In the genomic region with DNA sequence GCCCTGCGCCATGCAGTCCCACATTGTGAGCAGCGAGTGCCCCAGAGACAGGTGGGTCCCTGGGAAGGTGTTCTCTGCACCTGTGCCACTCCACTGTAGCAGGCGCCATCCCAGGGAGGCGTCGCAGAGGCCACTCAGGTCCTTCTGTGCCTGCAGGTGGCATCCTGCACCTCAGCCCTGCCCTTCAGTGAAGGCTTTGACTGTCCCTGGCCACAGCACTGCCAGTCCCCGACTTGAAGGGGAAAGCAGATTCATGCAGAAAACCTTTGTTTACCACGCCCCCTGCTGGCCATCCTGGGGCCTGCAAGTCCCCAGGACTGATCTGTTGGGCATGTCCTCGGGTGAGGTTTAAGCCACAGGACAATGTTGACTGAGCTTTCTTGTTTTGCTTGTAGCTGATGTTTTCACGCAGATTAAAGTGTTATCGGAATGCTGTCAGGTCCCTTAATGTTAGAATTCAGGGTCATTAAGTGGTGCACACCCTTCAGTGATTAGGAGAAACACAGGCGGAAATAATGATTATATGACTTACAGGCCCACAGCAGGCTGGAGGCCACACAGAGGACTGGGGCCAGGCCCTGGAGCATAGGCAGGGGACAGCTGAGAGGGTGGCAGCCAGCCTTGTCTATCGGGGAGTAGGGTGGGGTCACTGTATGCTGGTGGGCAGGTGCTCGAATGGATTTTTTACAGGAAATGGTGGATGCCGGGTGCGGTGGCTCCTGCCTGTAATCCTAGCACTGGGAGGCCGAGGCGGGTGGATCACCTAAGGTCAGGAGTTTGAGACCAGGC, we compare ENCODE assay signal across 8 cellular contexts. TPM values are rescaled to one million over a fixed set of nuclear protein-coding genes. Genes with fewer than 3 reads are reported as not detected.
DNase-seq lines count a peak whose midpoint lies in the region; ATAC-seq and TF ChIP-seq lines count a peak whose summit lies in the region.

No MANE protein-coding gene starts in this region.

- H3K27ac ChIP-seq in PC-9 = peak overlapping the region; percentile 94

- H3K9me3 ChIP-seq in PC-9 (ENCODE audit: insufficient read depth, low read depth) = no peaks in the 10 kb centered on the region

- BruUV-seq in PC-9 (replicated peaks; lab: Mats Ljungman, UMichigan) = no TSS peak

- peak; percentile 14 to 20 for ATAC-seq in activated T-cell treated with anti-CD3 and anti-CD28 coated beads, Interleukin-2, amount 50 U/mL, for 4 hours
- ATAC-seq in esophagus mucosa (peak; percentile 45), natural killer cell (peak; percentile 60 to 77 (median 63)), HG02870 (IDR thresholded peaks at IDR 0.05; ENCODE audit: unreplicated experiment) (no peak)
- peak; percentile 38 to 40 for ATAC-seq in stimulated activated naive B cell treated with anti-CD40 and anti-IgM and Interleukin-4, amounts not matched to agents 10 μg/mL and 1 μg/mL and 100 μg/mL, for 72 hours (replicated peaks)

- H3K4me1 Mint-ChIP-seq in activated T-cell treated with anti-CD3 and anti-CD28 coated beads, Interleukin-2, amount 50 U/mL, for 4 hours (ENCODE audit: low read depth) = peaks cover 60% of the 10 kb centered on the region
- H3K4me1 Mint-ChIP-seq in natural killer cell = peaks cover 30 to 37% of the 10 kb centered on the region in 2 donors
- peaks cover 46 to 61% of the 10 kb centered on the region in 2 donors for H3K4me1 Mint-ChIP-seq in stimulated activated naive B cell treated with anti-CD40 and anti-IgM and Interleukin-4, amounts not matched to agents 10 μg/mL and 1 μg/mL and 100 μg/mL, for 72 hours

- H3K4me2 ChIP-seq in PC-9 = peak overlapping the region; percentile 70

- intact Hi-C loops in PC-9 (cut with micrococcal nuclease; ENCODE audit: unreplicated experiment) = loop anchor here (1.0 to 10.0 kb wide), 6 partner anchors 14 to 382 kb away; partner anchors contain the start of genes FAM53A, SLBP and UVSSA
- intact Hi-C loops in natural killer cell (cut with micrococcal nuclease) = loop anchor here (1.0 kb wide), 1 partner anchor 33 kb away; no protein-coding TSS in a partner anchor

- H3F3A ChIP-seq in PC-9 (ENCODE audit: insufficient read depth, low read depth) = peaks cover 68% of the 10 kb centered on the region

- H3K9me3 Mint-ChIP-seq in activated T-cell treated with anti-CD3 and anti-CD28 coated beads, Interleukin-2, amount 50 U/mL, for 4 hours = no peaks in the 10 kb centered on the region
- no peaks in the 10 kb centered on the region for H3K9me3 Mint-ChIP-seq in natural killer cell
- H3K9me3 Mint-ChIP-seq in stimulated activated naive B cell treated with anti-CD40 and anti-IgM and Interleukin-4, amounts not matched to agents 10 μg/mL and 1 μg/mL and 100 μg/mL, for 72 hours = no peaks in the 10 kb centered on the region

- H3K36me3 Mint-ChIP-seq in activated T-cell treated with anti-CD3 and anti-CD28 coated beads, Interleukin-2, amount 50 U/mL, for 4 hours (ENCODE audit: insufficient read depth) = peaks cover 21% of the 10 kb centered on the region
- H3K36me3 Mint-ChIP-seq in natural killer cell = no peaks in the 10 kb centered on the region
- peaks cover 54 to 69% of the 10 kb centered on the region in 2 donors for H3K36me3 Mint-ChIP-seq in stimulated activated naive B cell treated with anti-CD40 and anti-IgM and Interleukin-4, amounts not matched to agents 10 μg/mL and 1 μg/mL and 100 μg/mL, for 72 hours

- CTCF ChIA-PET in PC-9 (lab: Charles Lee) = interaction anchor here (0.6 to 1.0 kb wide), 2 partner anchors 33 to 107 kb away, joined by 3 to 7 read pairs; no protein-coding TSS in a partner anchor

- POLR2A ChIA-PET in PC-9 (lab: Charles Lee; ENCODE audit: unreplicated experiment) = interaction anchor here (1.4 kb wide), 1 partner anchor 14 kb away, joined by 6 read pairs; the partner anchor contains the start of gene SLBP

- DNase-seq in DMS79 treated with DMSO at 0.1 percent for 48 hours (lab: John Stamatoyannopoulos, UW) = peak; percentile 17
- DNase-seq in Jurkat, Clone E6-1 (ENCODE audit: low read depth, low spot score) = peak; percentile 79
- DNase-seq in PC-9 = peak; percentile 88 to 90
- DNase-seq in activated T-cell treated with anti-CD3 and anti-CD28 coated beads, Interleukin-2, amount 50 U/mL, for 4 hours = peak; percentile 92
- DNase-seq in natural killer cell = peak; percentile 91
- DNase-seq in stimulated activated naive B cell treated with anti-CD40 and anti-IgM and Interleukin-4, amounts not matched to agents 10 μg/mL and 1 μg/mL and 100 μg/mL, for 72 hours = peak; percentile 73

- H3K9me2 ChIP-seq in PC-9 (ENCODE audit: insufficient read depth) = no peaks in the 10 kb centered on the region

- H3K27me3 ChIP-seq in PC-9 (ENCODE audit: insufficient read depth, low read depth) = no peaks in the 10 kb centered on the region

- peak overlapping the region; percentile 58 to 61 for H3K27ac Mint-ChIP-seq in natural killer cell
- H3K27ac Mint-ChIP-seq in stimulated activated naive B cell treated with anti-CD40 and anti-IgM and Interleukin-4, amounts not matched to agents 10 μg/mL and 1 μg/mL and 100 μg/mL, for 72 hours = no peak overlapping the region

- peaks cover 3% of the 10 kb centered on the region; the same call in 1 of the 2 replicates for H4K20me1 ChIP-seq in PC-9 (ENCODE audit: insufficient read depth)

- TF ChIP-seq CTCF in PC-9 (conservative IDR thresholded peaks at IDR 0.05) (peak; percentile 97), natural killer cell (IDR thresholded peaks at IDR 0.05) (peak; percentile 86)

- peak overlapping the region; percentile 11 for H3K4me3 Mint-ChIP-seq in activated T-cell treated with anti-CD3 and anti-CD28 coated beads, Interleukin-2, amount 50 U/mL, for 4 hours
- peak overlapping the region; percentile 13 for H3K4me3 Mint-ChIP-seq in natural killer cell
- H3K4me3 Mint-ChIP-seq in stimulated activated naive B cell treated with anti-CD40 and anti-IgM and Interleukin-4, amounts not matched to agents 10 μg/mL and 1 μg/mL and 100 μg/mL, for 72 hours = no peak overlapping the region

- peaks cover 71% of the 10 kb centered on the region for H3K4me1 ChIP-seq in PC-9 (replicated peaks; ENCODE audit: insufficient read depth)

- no peak overlapping the region for H3K4me3 ChIP-seq in Jurkat, Clone E6-1 (ENCODE audit: low read length)
- no peak overlapping the region for H3K4me3 ChIP-seq in PC-9

- no peak overlapping the region for H2AFZ ChIP-seq in PC-9

- no peaks in the 10 kb centered on the region for H3K27me3 Mint-ChIP-seq in activated T-cell treated with anti-CD3 and anti-CD28 coated beads, Interleukin-2, amount 50 U/mL, for 4 hours (ENCODE audit: low read depth)
- H3K27me3 Mint-ChIP-seq in natural killer cell (ENCODE audit: low read depth in 2 of 2) = no peaks in the 10 kb centered on the region
- H3K27me3 Mint-ChIP-seq in stimulated activated naive B cell treated with anti-CD40 and anti-IgM and Interleukin-4, amounts not matched to agents 10 μg/mL and 1 μg/mL and 100 μg/mL, for 72 hours = no peaks in the 10 kb centered on the region

- 0 out of 2 replicates have a peak, but pooled peaks cover 16% of the 10 kb centered on the region for H3K36me3 ChIP-seq in PC-9 (ENCODE audit: low read depth)

- H3K79me2 ChIP-seq in PC-9 (ENCODE audit: low read depth) = peaks cover 76% of the 10 kb centered on the region

RNA-seq across cellular contexts. Expression of gene TACC3, which starts 5.0 kb away (rescaled TPM):
- polyA plus RNA-seq in Jurkat, Clone E6-1 (2012; ENCODE audit: insufficient read depth, insufficient read length) = 164 TPM
- total RNA-seq in PC-9 (2021) (134 TPM in 2 replicates), esophagus mucosa (34.4 TPM), natural killer cell (10 to 100 TPM; 23.4 to 43.7 (median 32.5) TPM)
- total RNA-seq in activated T-cell treated with anti-CD3 and anti-CD28 coated beads, Interleukin-2, amount 50 U/mL, for 4 hours = 10 to 100 TPM; 53.1 to 75.0 (median 69.3) TPM

RNA-seq across cellular contexts. Expression of gene TMEM129, which starts 5.2 kb away (rescaled TPM):
- 30.1 TPM for polyA plus RNA-seq in Jurkat, Clone E6-1 (2012; ENCODE audit: insufficient read depth, insufficient read length)
- total RNA-seq in PC-9 (2021) (41.2 and 52.5 TPM in 2 replicates), esophagus mucosa (25.5 TPM), natural killer cell (10 to 100 TPM; 18.2 to 26.9 (median 20.8) TPM)
- total RNA-seq in activated T-cell treated with anti-CD3 and anti-CD28 coated beads, Interleukin-2, amount 50 U/mL, for 4 hours = 10 to 100 TPM; 17.4 to 21.8 (median 17.6) TPM

RNA-seq across cellular contexts. Expression of gene SLBP, which starts 14.2 kb away (rescaled TPM):
- polyA plus RNA-seq in Jurkat, Clone E6-1 (2012; ENCODE audit: insufficient read depth, insufficient read length) = 198 TPM
- total RNA-seq in PC-9 (2021) (61.7 and 63.4 TPM in 2 replicates), esophagus mucosa (31.3 TPM), natural killer cell (10 to 100 TPM; 29.5 to 38.8 (median 38.6) TPM)
- total RNA-seq in activated T-cell treated with anti-CD3 and anti-CD28 coated beads, Interleukin-2, amount 50 U/mL, for 4 hours = 100 to 1,000 TPM; 131 to 171 (median 147) TPM

RNA-seq across cellular contexts. Expression of gene FAM53A, which starts 42.2 kb away (rescaled TPM):
- 2.3 TPM for polyA plus RNA-seq in Jurkat, Clone E6-1 (2012; ENCODE audit: insufficient read depth, insufficient read length)
- total RNA-seq in PC-9 (2021) (4.0 and 6.7 TPM in 2 replicates), esophagus mucosa (0.92 TPM), natural killer cell (1 to 10 TPM; 1.9 to 2.9 (median 2.3) TPM)
- total RNA-seq in activated T-cell treated with anti-CD3 and anti-CD28 coated beads, Interleukin-2, amount 50 U/mL, for 4 hours = 1 to 10 TPM; 1.3 to 4.0 (median 1.6) TPM

Comparison
In these comparisons a context has a peak if more than half of its experiments do, and no peak if none do; other contexts are left out.
1. DNase-seq: peak in every context shown above with its lines; median percentile 92 in activated T-cell treated with anti-CD3 and anti-CD28 coated beads, Interleukin-2, amount 50 U/mL, for 4 hours; 91 in natural killer cell; 89 in PC-9; 79 in Jurkat, Clone E6-1; 73 in stimulated activated naive B cell treated with anti-CD40 and anti-IgM and Interleukin-4, amounts not matched to agents 10 μg/mL and 1 μg/mL and 100 μg/mL, for 72 hours; 17 in DMS79 treated with DMSO at 0.1 percent for 48 hours.
2. H3K4me3 Mint-ChIP-seq: peak in activated T-cell treated with anti-CD3 and anti-CD28 coated beads, Interleukin-2, amount 50 U/mL, for 4 hours (single experiment) and natural killer cell (single experiment); none in stimulated activated naive B cell treated with anti-CD40 and anti-IgM and Interleukin-4, amounts not matched to agents 10 μg/mL and 1 μg/mL and 100 μg/mL, for 72 hours (0 of 2).